13 cellular contexts compared by ENCODE assay signal in the genomic region with DNA sequence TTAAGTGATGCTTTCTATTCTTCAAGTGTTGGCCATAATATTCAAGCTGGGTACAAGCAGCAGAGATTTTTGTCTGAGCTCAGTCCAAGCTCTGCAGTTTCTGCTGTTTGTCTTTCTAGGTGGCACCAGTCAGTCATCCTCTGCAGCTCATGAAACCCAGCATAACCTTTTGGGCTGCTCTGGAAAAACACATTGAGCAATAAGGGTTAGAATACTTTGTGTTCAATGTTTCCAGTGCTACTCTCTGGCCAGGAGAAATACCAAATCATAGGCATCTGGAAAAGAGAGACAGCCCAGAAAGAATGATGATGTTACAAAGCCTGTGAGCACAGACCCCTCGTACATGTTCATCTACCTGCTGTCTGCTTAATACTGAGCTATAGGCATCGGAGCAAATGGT. TPM values are rescaled to one million over a fixed set of nuclear protein-coding genes. Genes with fewer than 3 reads are reported as not detected.
DNase-seq lines count a peak whose midpoint lies in the region; ATAC-seq, FAIRE-seq and TF ChIP-seq lines count a peak whose summit lies in the region.
"Had no signal": no experiment of that assay in that cellular context is flagged by ENCODE, and none has a peak within 500 bp of the region (broad histone marks: within the 10 kb centered on the region; RNA-seq: fewer than 3 reads in every experiment).

No MANE protein-coding gene starts in this region.

- peak overlapping the region in 5 of 8 donors; percentile 9 to 72 (median 57) for H3K4me3 Mint-ChIP-seq in naive B cell
- H3K4me3 Mint-ChIP-seq: neural crest cell had no signal

- ATAC-seq in naive B cell (ENCODE audit: low read depth in 2 of 2) (no peak), GM18867 (IDR thresholded peaks at IDR 0.05; ENCODE audit: unreplicated experiment) (no peak)
- ATAC-seq: K562 had no signal

- peaks cover 7 to 19% of the 10 kb centered on the region in 2 donors for H3K36me3 Mint-ChIP-seq in naive B cell

- no peaks in the 10 kb centered on the region for H3K9me3 ChIP-seq in esophagus squamous epithelium
- H3K9me3 ChIP-seq: transverse colon had no signal

- peaks cover 58 to 90% (median 75%) of the 10 kb centered on the region in 3 donors for H3K4me1 Mint-ChIP-seq in naive B cell
- H3K4me1 Mint-ChIP-seq: neural crest cell had no signal

- H3K27me3 ChIP-seq in esophagus squamous epithelium = no peaks in the 10 kb centered on the region
- H3K27me3 ChIP-seq: transverse colon had no signal

- TF ChIP-seq CTCF in AG10803 (conservative IDR thresholded peaks at IDR 0.05; ENCODE audit: low read length) (no peak; the same call in 1 of the 2 replicates), esophagus squamous epithelium (IDR thresholded peaks at IDR 0.05) (no peak), lower leg skin (IDR thresholded peaks at IDR 0.05) (no peak)

- TF ChIP-seq POLR2A in esophagus squamous epithelium (IDR thresholded peaks at IDR 0.05) (no peak), lower leg skin (IDR thresholded peaks at IDR 0.05) (no peak), H54 (IDR thresholded peaks at IDR 0.05; ENCODE audit: low read depth, low read length) (no peak)

- DNase-seq in AG10803 (ENCODE audit: low read depth) (peak; percentile 52), HuH-7 (ENCODE audit: low spot score) (peak; percentile 51), amniotic epithelial cell (ENCODE audit: low read depth) (peak; percentile 63), naive B cell (no peak), esophagus squamous epithelium (lab: John Stamatoyannopoulos, UW) (no peak), lower leg skin (ENCODE audit: low spot score in 2 of 2) (no peak), H54 (ENCODE audit: insufficient read length, low spot score) (no peak)
- DNase-seq: dermis blood vessel endothelial cell; stimulated activated CD4-positive, alpha-beta T cell treated with anti-CD3 and anti-CD28 coated beads, Interleukin-2, amount 100 ng/mL, for 24 hours; transverse colon had no signal

- intact Hi-C loops in esophagus squamous epithelium (cut with DNase I) = no loop called here
- intact Hi-C loops in lower leg skin (cut with DNase I; ENCODE audit: low total_unique reads) = no loop called here

- peaks cover 0 to 37% (median 20%) of the 10 kb centered on the region in 3 donors for H3K4me1 ChIP-seq in esophagus squamous epithelium

- no peak for FAIRE-seq in H54 (lab: Jason Lieb, UNC)
- FAIRE-seq: K562 had no signal

- peak overlapping the region in 2 of 4 donors; percentile 35 to 64 for H3K27ac ChIP-seq in esophagus squamous epithelium

- H3K27ac Mint-ChIP-seq in naive B cell = peak overlapping the region; percentile 48 to 89 (median 85)

- no peak overlapping the region for H3K4me3 ChIP-seq in AG10803 (ENCODE audit: low read length)
- no peak overlapping the region for H3K4me3 ChIP-seq in esophagus squamous epithelium
- H3K4me3 ChIP-seq in lower leg skin (ENCODE audit: low read depth, poor library complexity, severe bottlenecking) = no peak overlapping the region
- H3K4me3 ChIP-seq: K562, transverse colon had no signal

- no peaks in the 10 kb centered on the region for H3K36me3 ChIP-seq in esophagus squamous epithelium
- H3K36me3 ChIP-seq: transverse colon had no signal

- 58 to 100% methylated on average over 2 of the region's 2 CpGs for WGBS in esophagus squamous epithelium, 2 donors
- 76 to 85% methylated on average over 2 of the region's 2 CpGs for WGBS in lower leg skin, 2 donors

- no peaks in the 10 kb centered on the region for H3K27me3 Mint-ChIP-seq in naive B cell

- no peaks in the 10 kb centered on the region for H3K9me3 Mint-ChIP-seq in naive B cell
- H3K9me3 Mint-ChIP-seq: neural crest cell had no signal

RNA-seq across cellular contexts. Expression of gene WIPF1, which starts 19.5 kb away (rescaled TPM):
- 100 to 1,000 TPM in 1 of 6 donors, 10 to 100 TPM in 5; 67.8 to 119 (median 95.5) TPM for polyA plus RNA-seq in naive B cell (ENCODE audit: low read depth in 6 of 6)
- total RNA-seq in esophagus squamous epithelium = 10 to 100 TPM in 1 of 4 donors, 1 to 10 TPM in 3; 2.2 to 17.5 (median 6.0) TPM
- total RNA-seq in lower leg skin = 10 to 100 TPM in 2 of 4 donors, 1 to 10 TPM in 2; 5.0 to 12.4 (median 9.1) TPM

Comparison
In these comparisons a context has a peak if more than half of its experiments do, and no peak if none do; other contexts are left out.
1. DNase-seq: peak in AG10803 (single experiment), HuH-7 (single experiment) and amniotic epithelial cell (single experiment); none in naive B cell (single experiment), esophagus squamous epithelium (single experiment), lower leg skin (0 of 2) and H54 (single experiment).